In the genomic region with DNA sequence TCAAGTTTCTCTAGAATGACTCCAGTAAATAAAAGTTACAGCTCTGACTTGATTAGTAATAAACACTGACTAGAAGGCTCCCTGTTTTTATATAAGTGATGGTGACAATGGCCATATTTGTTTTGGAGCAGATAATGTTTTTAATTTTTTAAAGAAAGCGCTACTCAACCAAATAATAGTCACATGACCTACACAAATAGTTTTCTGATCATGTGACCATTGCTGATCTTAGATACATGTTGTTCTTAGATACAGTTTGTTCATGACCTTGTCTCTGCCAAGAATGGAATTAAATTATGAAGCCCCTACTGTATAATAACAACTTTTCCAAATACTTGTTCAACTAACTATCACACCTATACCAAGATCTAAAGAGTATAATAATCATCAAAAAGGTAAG, we compare ENCODE assay signal across 33 cellular contexts. TPM values are rescaled to one million over a fixed set of nuclear protein-coding genes. Genes with fewer than 3 reads are reported as not detected.
"Had no signal": no experiment of that assay in that cellular context is flagged by ENCODE, and none has a peak within 500 bp of the region (broad histone marks: within the 10 kb centered on the region; RNA-seq: fewer than 3 reads in every experiment).

No MANE protein-coding gene starts in this region.

- H3K36me3 Mint-ChIP-seq: naive thymus-derived CD4-positive, alpha-beta T cell; natural killer cell; neural progenitor cell; stimulated activated effector memory CD8-positive, alpha-beta T cell treated with anti-CD3 and anti-CD28 coated beads, Interleukin-12 subunit alpha, Interleukin-12 subunit beta, amount 100 ng/mL, for 72 hours; stimulated activated naive B cell treated with anti-CD40 and anti-IgM and Interleukin-4, amounts not matched to agents 10 μg/mL and 1 μg/mL and 100 μg/mL, for 72 hours had no signal

- H2AFZ ChIP-seq: neural progenitor cell, parathyroid adenoma had no signal

- H3K4me1 Mint-ChIP-seq: naive thymus-derived CD4-positive, alpha-beta T cell; natural killer cell; stimulated activated effector memory CD8-positive, alpha-beta T cell treated with anti-CD3 and anti-CD28 coated beads, Interleukin-12 subunit alpha, Interleukin-12 subunit beta, amount 100 ng/mL, for 72 hours; stimulated activated naive B cell treated with anti-CD40 and anti-IgM and Interleukin-4, amounts not matched to agents 10 μg/mL and 1 μg/mL and 100 μg/mL, for 72 hours had no signal

- H3K4me3 Mint-ChIP-seq: naive thymus-derived CD4-positive, alpha-beta T cell; natural killer cell; nephron; neural progenitor cell; stimulated activated effector memory CD8-positive, alpha-beta T cell treated with anti-CD3 and anti-CD28 coated beads, Interleukin-12 subunit alpha, Interleukin-12 subunit beta, amount 100 ng/mL, for 72 hours; stimulated activated naive B cell treated with anti-CD40 and anti-IgM and Interleukin-4, amounts not matched to agents 10 μg/mL and 1 μg/mL and 100 μg/mL, for 72 hours; stimulated activated naive CD8-positive, alpha-beta T cell treated with anti-CD3 and anti-CD28 coated beads, Interleukin-15, Interleukin-2, amounts not matched to agents 100 ng/mL and 50 ng/mL, for 24 hours had no signal

- H3K79me2 ChIP-seq: parathyroid adenoma had no signal

- DNase-seq: naive thymus-derived CD4-positive, alpha-beta T cell; natural killer cell; occipital lobe; ovary; posterior cingulate gyrus; psoas muscle; right cardiac atrium; stimulated activated CD4-positive, alpha-beta T cell treated with anti-CD3 and anti-CD28 coated beads, Interleukin-15, amount 100 ng/mL, for 24 hours; stimulated activated CD4-positive, alpha-beta T cell treated with anti-CD3 and anti-CD28 coated beads, Interleukin-2, amount 100 ng/mL, for 24 hours; stimulated activated CD4-positive, alpha-beta T cell treated with anti-CD3 and anti-CD28 coated beads, Interleukin-2, amount 100 ng/mL, for 48 hours; stimulated activated CD4-positive, alpha-beta T cell treated with anti-CD3 and anti-CD28 coated beads, Interleukin-4, amount 100 ng/mL, for 24 hours; stimulated activated naive B cell treated with anti-CD40 and anti-IgM and Interleukin-4, amounts not matched to agents 10 μg/mL and 1 μg/mL and 100 μg/mL, for 72 hours; stimulated activated naive CD4-positive, alpha-beta T cell treated with Interleukin-2 at 50 U/mL for 16 hours; stomach; thyroid gland; uterus had no signal

- H3K4me3 ChIP-seq: neural progenitor cell, ovary, psoas muscle, skin epidermis, stomach, thoracic aorta, thyroid gland, tibial nerve, upper lobe of left lung, uterus had no signal

- H3K4me2 ChIP-seq: neural progenitor cell had no signal

- H3K36me3 ChIP-seq: neural progenitor cell, ovary, stomach, thoracic aorta, thyroid gland, tibial nerve, upper lobe of left lung, uterus had no signal

- H3K27me3 Mint-ChIP-seq: progenitor cell of endocrine pancreas; stimulated activated naive B cell treated with anti-CD40 and anti-IgM and Interleukin-4, amounts not matched to agents 10 μg/mL and 1 μg/mL and 100 μg/mL, for 72 hours; stimulated activated naive CD8-positive, alpha-beta T cell treated with anti-CD3 and anti-CD28 coated beads, Interleukin-15, Interleukin-2, amounts not matched to agents 100 ng/mL and 50 ng/mL, for 24 hours had no signal

- H3K9me3 ChIP-seq: ovary, psoas muscle, stomach, thoracic aorta, thyroid gland, tibial nerve, upper lobe of left lung, uterus had no signal

- H3K27me3 ChIP-seq: neural progenitor cell, ovary, stomach, thyroid gland, tibial nerve, upper lobe of left lung, uterus had no signal

- H3K9me3 Mint-ChIP-seq: naive thymus-derived CD4-positive, alpha-beta T cell; nephron; neural progenitor cell; stimulated activated effector memory CD8-positive, alpha-beta T cell treated with anti-CD3 and anti-CD28 coated beads, Interleukin-12 subunit alpha, Interleukin-12 subunit beta, amount 100 ng/mL, for 72 hours; stimulated activated naive B cell treated with anti-CD40 and anti-IgM and Interleukin-4, amounts not matched to agents 10 μg/mL and 1 μg/mL and 100 μg/mL, for 72 hours; stimulated activated naive CD8-positive, alpha-beta T cell treated with anti-CD3 and anti-CD28 coated beads, Interleukin-15, Interleukin-2, amounts not matched to agents 100 ng/mL and 50 ng/mL, for 24 hours had no signal

- H3K27ac Mint-ChIP-seq: naive thymus-derived CD4-positive, alpha-beta T cell; natural killer cell; nephron; neural progenitor cell; progenitor cell of endocrine pancreas; stimulated activated effector memory CD8-positive, alpha-beta T cell treated with anti-CD3 and anti-CD28 coated beads, Interleukin-12 subunit alpha, Interleukin-12 subunit beta, amount 100 ng/mL, for 72 hours; stimulated activated naive B cell treated with anti-CD40 and anti-IgM and Interleukin-4, amounts not matched to agents 10 μg/mL and 1 μg/mL and 100 μg/mL, for 72 hours; stimulated activated naive CD8-positive, alpha-beta T cell treated with anti-CD3 and anti-CD28 coated beads, Interleukin-15, Interleukin-2, amounts not matched to agents 100 ng/mL and 50 ng/mL, for 24 hours had no signal

- H3K9ac ChIP-seq: neural progenitor cell, parathyroid adenoma had no signal

- ATAC-seq: naive thymus-derived CD4-positive, alpha-beta T cell; natural killer cell; psoas muscle; right cardiac atrium; sciatic nerve; stimulated activated effector memory CD8-positive, alpha-beta T cell treated with anti-CD3 and anti-CD28 coated beads, Interleukin-12 subunit alpha, Interleukin-12 subunit beta, amount 100 ng/mL, for 72 hours; stimulated activated naive B cell treated with anti-CD40 and anti-IgM and Interleukin-4, amounts not matched to agents 10 μg/mL and 1 μg/mL and 100 μg/mL, for 72 hours had no signal

- H3K27ac ChIP-seq: neural progenitor cell, ovary, parathyroid adenoma, psoas muscle, skin epidermis, stomach, thoracic aorta, thyroid gland, tibial nerve, upper lobe of left lung, uterus had no signal

- H3K4me1 ChIP-seq: neural progenitor cell, parathyroid adenoma, psoas muscle, stomach, thyroid gland, upper lobe of left lung, uterus had no signal

RNA-seq across cellular contexts. Expression of gene CLDN8, which starts 22.3 kb away (rescaled TPM):
- total RNA-seq: naive thymus-derived CD4-positive, alpha-beta T cell; natural killer cell; occipital lobe; osteoblast; progenitor cell of endocrine pancreas; psoas muscle; renal cortical epithelial cell; right cardiac atrium; sciatic nerve; temporal lobe; thoracic aorta; tibial nerve; uterus had no signal
- polyA plus RNA-seq: naive thymus-derived CD4-positive, alpha-beta T cell; neural cell; ovary; psoas muscle; right cardiac atrium had no signal

RNA-seq across cellular contexts. Expression of gene KRTAP24-1, which starts 44.6 kb away (rescaled TPM):
- total RNA-seq: naive thymus-derived CD4-positive, alpha-beta T cell; natural killer cell; occipital lobe; osteoblast; ovary; progenitor cell of endocrine pancreas; psoas muscle; renal cortical epithelial cell; right cardiac atrium; sciatic nerve; stomach; subcutaneous adipose tissue; temporal lobe; thoracic aorta; thyroid gland; tibial nerve; upper lobe of left lung; ureter; uterus had no signal
- polyA plus RNA-seq: naive thymus-derived CD4-positive, alpha-beta T cell; neural cell; ovary; psoas muscle; right cardiac atrium; stomach had no signal

RNA-seq across cellular contexts. Expression of gene KRTAP25-1, which starts 51.1 kb away (rescaled TPM):
- total RNA-seq: naive thymus-derived CD4-positive, alpha-beta T cell; natural killer cell; occipital lobe; osteoblast; ovary; progenitor cell of endocrine pancreas; psoas muscle; renal cortical epithelial cell; right cardiac atrium; sciatic nerve; stomach; subcutaneous adipose tissue; temporal lobe; thoracic aorta; thyroid gland; tibial nerve; upper lobe of left lung; ureter; uterus had no signal
- polyA plus RNA-seq: naive thymus-derived CD4-positive, alpha-beta T cell; neural cell; ovary; psoas muscle; right cardiac atrium; stomach had no signal
